12 cellular contexts compared by ENCODE assay signal in the genomic region with DNA sequence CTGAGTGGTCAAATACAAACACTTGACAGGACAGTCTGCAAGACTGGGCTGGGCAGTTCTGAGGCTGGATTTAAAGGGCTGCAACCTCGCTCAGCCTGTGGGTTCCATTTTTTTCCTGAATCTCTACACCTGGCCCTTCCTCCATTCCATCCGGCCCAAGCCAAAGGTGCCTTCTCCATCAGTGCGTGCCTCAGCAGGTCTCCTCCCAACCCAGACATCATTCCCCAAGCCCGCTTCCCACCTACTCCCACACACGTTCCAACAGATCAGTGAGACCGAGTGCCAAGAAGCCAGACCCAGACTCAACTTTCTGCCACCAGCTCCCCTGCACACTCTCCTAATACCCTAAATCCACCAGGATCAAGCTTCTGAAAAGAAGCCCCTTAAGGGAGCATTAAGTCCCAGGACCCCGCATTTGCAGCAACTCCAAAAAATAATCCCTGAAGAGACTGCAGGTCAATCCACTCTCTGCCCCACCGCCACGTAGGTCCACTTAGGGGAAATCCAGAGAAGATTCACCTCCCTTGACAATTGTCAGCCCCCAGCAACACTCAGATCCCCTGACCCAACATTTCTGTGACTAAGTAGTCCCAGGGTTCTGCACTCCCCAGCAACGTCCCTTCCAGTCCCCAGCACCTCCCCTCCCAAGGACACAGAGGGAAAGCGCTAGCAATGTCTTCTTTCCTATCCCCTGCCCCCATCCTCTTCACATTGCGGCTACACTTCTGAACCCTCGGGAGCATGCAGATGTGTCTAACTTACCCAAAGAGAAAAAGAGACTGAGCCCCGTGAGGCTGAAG. TPM values are rescaled to one million over a fixed set of nuclear protein-coding genes. Genes with fewer than 3 reads are reported as not detected.
DNase-seq lines count a peak whose midpoint lies in the region; ATAC-seq and TF ChIP-seq lines count a peak whose summit lies in the region.
"Had no signal": no experiment of that assay in that cellular context is flagged by ENCODE, and none has a peak within 500 bp of the region (broad histone marks: within the 10 kb centered on the region; RNA-seq: fewer than 3 reads in every experiment).

No MANE protein-coding gene starts in this region.

- DNase-seq in Karpas-422 (no peak), right lobe of liver (peak in 2 of 3 donors; percentile 35 to 41), posterior vena cava (ENCODE audit: low spot score) (no peak)
- no peak for DNase-seq in CD4-positive, alpha-beta memory T cell
- DNase-seq: activated CD8-positive, alpha-beta T cell treated with anti-CD3 and anti-CD28 coated beads, Interleukin-2, amount 10 ng/mL, durations not matched to agents 7 days and 5 days; NCI-H1105 had no signal

- CTCF ChIA-PET in CD4-positive, alpha-beta memory T cell (lab: Charles Lee; ENCODE audit: partially characterized antibody) = interaction anchor here (1.4 kb wide), 1 partner anchor 41 kb away, joined by 3 read pairs; no protein-coding TSS in a partner anchor

- peaks cover 31% of the 10 kb centered on the region for H3K4me1 ChIP-seq in Karpas-422 (ENCODE audit: low read length)
- H3K4me1 ChIP-seq in duodenal mucosa (ENCODE audit: control insufficient read depth in 1 of 2, insufficient read depth in 2 of 2, low read length in 2 of 2) = peaks cover 5 to 16% of the 10 kb centered on the region in 2 donors
- peaks cover 0 to 16% (median 6%) of the 10 kb centered on the region in 4 donors for H3K4me1 ChIP-seq in right lobe of liver
- peaks cover 34% of the 10 kb centered on the region for H3K4me1 ChIP-seq in stomach smooth muscle (ENCODE audit: control insufficient read depth, insufficient read depth, low read length)
- peaks cover 8% of the 10 kb centered on the region for H3K4me1 ChIP-seq in CD4-positive, alpha-beta memory T cell (ENCODE audit: insufficient read depth, low read length)
- H3K4me1 ChIP-seq: prostate gland had no signal

- H3K27ac Mint-ChIP-seq in CD4-positive, alpha-beta memory T cell = peak overlapping the region in 1 of 7 donors; percentile 33
- H3K27ac Mint-ChIP-seq: activated CD8-positive, alpha-beta T cell treated with anti-CD3 and anti-CD28 coated beads, Interleukin-2, amount 10 ng/mL, durations not matched to agents 7 days and 5 days had no signal

- H3K9me3 ChIP-seq in Karpas-422 (ENCODE audit: low read length) = no peaks in the 10 kb centered on the region
- no peaks in the 10 kb centered on the region for H3K9me3 ChIP-seq in duodenal mucosa (ENCODE audit: control insufficient read depth in 1 of 2, low read length in 2 of 2)
- H3K9me3 ChIP-seq in right lobe of liver = no peaks in the 10 kb centered on the region
- H3K9me3 ChIP-seq in stomach smooth muscle (ENCODE audit: control insufficient read depth in 2 of 2, low read length in 2 of 2) = no peaks in the 10 kb centered on the region
- no peaks in the 10 kb centered on the region for H3K9me3 ChIP-seq in CD4-positive, alpha-beta memory T cell (ENCODE audit: control insufficient read depth in 1 of 2, low read length in 2 of 2)
- H3K9me3 ChIP-seq: prostate gland had no signal

- H3K36me3 Mint-ChIP-seq in CD4-positive, alpha-beta memory T cell = no peaks in the 10 kb centered on the region

- POLR2A ChIA-PET in CD4-positive, alpha-beta memory T cell (lab: Charles Lee; ENCODE audit: partially characterized antibody) = interaction anchor here (0.7 kb wide), 1 partner anchor 83 kb away, joined by 4 read pairs; no protein-coding TSS in a partner anchor

- H3K4me1 Mint-ChIP-seq in CD4-positive, alpha-beta memory T cell = peaks cover 0 to 5% (median 2%) of the 10 kb centered on the region in 4 donors

- intact Hi-C loops in right lobe of liver (cut with DNase I) (no loop called here), posterior vena cava (cut with DNase I) (no loop called here)
- intact Hi-C loops in CD4-positive, alpha-beta memory T cell (cut with micrococcal nuclease) = loop anchor here (10.0 kb wide), 1 partner anchor 751 kb away; no protein-coding TSS in a partner anchor

- 0 out of 2 replicates have a peak overlapping the region, but pooled peaks have one; percentile 60 for H2AFZ ChIP-seq in Karpas-422 (ENCODE audit: low read length)

- no peaks in the 10 kb centered on the region for H4K20me1 ChIP-seq in Karpas-422 (ENCODE audit: insufficient read depth, low read depth, low read length)

- H3K36me3 ChIP-seq in Karpas-422 (ENCODE audit: insufficient read depth, low read length) (no peaks in the 10 kb centered on the region), duodenal mucosa (ENCODE audit: control insufficient read depth in 1 of 2, insufficient read depth in 2 of 2, low read length in 2 of 2) (no peaks in the 10 kb centered on the region), right lobe of liver (no peaks in the 10 kb centered on the region), stomach smooth muscle (ENCODE audit: control insufficient read depth in 2 of 2, insufficient read depth in 2 of 2, low read length in 2 of 2) (no peaks in the 10 kb centered on the region)
- no peaks in the 10 kb centered on the region for H3K36me3 ChIP-seq in CD4-positive, alpha-beta memory T cell (ENCODE audit: insufficient read depth, low read length)
- H3K36me3 ChIP-seq: prostate gland had no signal

- H3K27ac ChIP-seq in Karpas-422 (ENCODE audit: low read length) = no peak overlapping the region
- H3K27ac ChIP-seq in duodenal mucosa (ENCODE audit: low read depth, low read length) = no peak overlapping the region
- H3K27ac ChIP-seq in right lobe of liver = peak overlapping the region; percentile 13 to 76 (median 60)
- H3K27ac ChIP-seq in stomach smooth muscle (ENCODE audit: low read length) = no peak overlapping the region
- no peak overlapping the region for H3K27ac ChIP-seq in CD4-positive, alpha-beta memory T cell (ENCODE audit: low read depth, low read length)
- H3K27ac ChIP-seq: prostate gland had no signal

- H3K27me3 ChIP-seq in Karpas-422 (ENCODE audit: low read length) (no peaks in the 10 kb centered on the region), duodenal mucosa (ENCODE audit: control insufficient read depth in 1 of 2, insufficient read depth in 2 of 2, low read length in 2 of 2) (peaks cover 5 to 17% of the 10 kb centered on the region in 2 donors), right lobe of liver (no peaks in the 10 kb centered on the region), stomach smooth muscle (ENCODE audit: control insufficient read depth in 1 of 2, insufficient read depth in 2 of 2, low read length in 2 of 2) (peaks cover 0 to 4% of the 10 kb centered on the region in 2 donors)
- H3K27me3 ChIP-seq in CD4-positive, alpha-beta memory T cell (ENCODE audit: insufficient read depth, low read length) = no peaks in the 10 kb centered on the region

- no peaks in the 10 kb centered on the region for H3K9me3 Mint-ChIP-seq in CD4-positive, alpha-beta memory T cell

- TF ChIP-seq CTCF in right lobe of liver (IDR thresholded peaks at IDR 0.05) = no peak

- H3K9me2 ChIP-seq in Karpas-422 (replicated peaks; ENCODE audit: insufficient read depth, low read length) = no peaks in the 10 kb centered on the region

- 63% methylated on average over 11 of the region's 14 CpGs for WGBS in right lobe of liver (ENCODE audit: insufficient coverage, low coverage, low lambda C conversion rate, missing lambda C conversion rate)

- peak overlapping the region; percentile 74 for H3K4me2 ChIP-seq in Karpas-422 (ENCODE audit: low read depth, low read length, poor library complexity, severe bottlenecking)

- H3K9ac ChIP-seq in Karpas-422 (ENCODE audit: low read length) (peak overlapping the region; percentile 66), duodenal mucosa (ENCODE audit: low read depth in 1 of 2, low read length in 2 of 2) (no peak overlapping the region), stomach smooth muscle (ENCODE audit: low read length in 2 of 2) (peak overlapping the region; percentile 8 to 64)

- H3K4me3 ChIP-seq in Karpas-422 (ENCODE audit: low read length) = peak overlapping the region; percentile 63
- H3K4me3 ChIP-seq in duodenal mucosa (ENCODE audit: low read depth in 1 of 2, low read length in 2 of 2) = peak overlapping the region; percentile 24 to 43
- no peak overlapping the region for H3K4me3 ChIP-seq in right lobe of liver
- peak overlapping the region; percentile 61 to 76 for H3K4me3 ChIP-seq in stomach smooth muscle (ENCODE audit: low read length in 2 of 2)
- no peak overlapping the region for H3K4me3 ChIP-seq in CD4-positive, alpha-beta memory T cell (ENCODE audit: low read length in 2 of 2)
- H3K4me3 ChIP-seq: prostate gland had no signal

- ATAC-seq in right lobe of liver (peak in 1 of 4 donors; percentile 10), HG03342 (IDR thresholded peaks at IDR 0.05; ENCODE audit: unreplicated experiment) (no peak), GM21717 (IDR thresholded peaks at IDR 0.05; ENCODE audit: unreplicated experiment) (no peak)
- ATAC-seq: activated CD8-positive, alpha-beta T cell treated with anti-CD3 and anti-CD28 coated beads, Interleukin-2, amount 10 ng/mL, durations not matched to agents 7 days and 5 days had no signal

- no peaks in the 10 kb centered on the region for H3K79me2 ChIP-seq in Karpas-422 (ENCODE audit: low read length)

- H3K27me3 Mint-ChIP-seq in CD4-positive, alpha-beta memory T cell = peaks cover 1 to 9% of the 10 kb centered on the region in 2 donors

- no peak for TF ChIP-seq POLR2A in right lobe of liver (IDR thresholded peaks at IDR 0.05)

- H3K4me3 Mint-ChIP-seq in CD4-positive, alpha-beta memory T cell = no peak overlapping the region
- H3K4me3 Mint-ChIP-seq: activated CD8-positive, alpha-beta T cell treated with anti-CD3 and anti-CD28 coated beads, Interleukin-2, amount 10 ng/mL, durations not matched to agents 7 days and 5 days had no signal

RNA-seq across cellular contexts. Expression of a gene that starts 0.6 kb away (rescaled TPM):
- total RNA-seq in Karpas-422 (2014; rRNA removed; shearing (Covaris generic); ENCODE audit: low replicate concordance) = 0.25 TPM in 1 of 2 replicates, not detected in the other
- not detected for total RNA-seq in right lobe of liver
- total RNA-seq in posterior vena cava = 1 to 10 TPM in 1 of 2 donors, under 1 TPM in 1; 0.14 to 1.4 TPM
- total RNA-seq in CD4-positive, alpha-beta memory T cell = not detected
- polyA plus RNA-seq in CD4-positive, alpha-beta memory T cell = not detected
- total RNA-seq: activated CD8-positive, alpha-beta T cell treated with anti-CD3 and anti-CD28 coated beads, Interleukin-2, amount 10 ng/mL, durations not matched to agents 7 days and 5 days; glomerular endothelial cell had no signal

RNA-seq across cellular contexts. Expression of a gene that starts 23.2 kb away (rescaled TPM):
- total RNA-seq in Karpas-422 (2014; rRNA removed; shearing (Covaris generic); ENCODE audit: low replicate concordance) = not detected in 2 replicates
- under 1 TPM; 0.11 to 0.30 (median 0.23) TPM for total RNA-seq in right lobe of liver
- 1 to 10 TPM; 3.5 to 9.8 TPM for total RNA-seq in posterior vena cava
- not detected for total RNA-seq in CD4-positive, alpha-beta memory T cell
- not detected for polyA plus RNA-seq in CD4-positive, alpha-beta memory T cell

RNA-seq across cellular contexts. Expression of a gene that starts 49.0 kb away (rescaled TPM):
- total RNA-seq in Karpas-422 (2014; rRNA removed; shearing (Covaris generic); ENCODE audit: low replicate concordance) = 5.4 and 9.1 TPM in 2 replicates
- 1 to 10 TPM; 1.5 to 9.1 (median 3.2) TPM for total RNA-seq in right lobe of liver
- 1 to 10 TPM; 3.8 to 7.0 TPM for total RNA-seq in posterior vena cava
- 100 to 1,000 TPM; 115 to 116 TPM for total RNA-seq in CD4-positive, alpha-beta memory T cell
- polyA plus RNA-seq in CD4-positive, alpha-beta memory T cell = 100 to 1,000 TPM; 169 to 194 TPM
- total RNA-seq: glomerular endothelial cell had no signal

Comparison
In these comparisons a context has a peak if more than half of its experiments do, and no peak if none do; other contexts are left out.
1. DNase-seq: peak in right lobe of liver (2 of 3); none in Karpas-422 (single experiment), posterior vena cava (single experiment) and CD4-positive, alpha-beta memory T cell (0 of 5).
2. H3K27ac ChIP-seq: peak in right lobe of liver (3 of 3); none in Karpas-422 (single experiment), duodenal mucosa (single experiment), stomach smooth muscle (single experiment) and CD4-positive, alpha-beta memory T cell (single experiment).
3. H3K4me3 ChIP-seq: peak in Karpas-422 (single experiment), duodenal mucosa (2 of 2) and stomach smooth muscle (2 of 2); none in right lobe of liver (0 of 3) and CD4-positive, alpha-beta memory T cell (0 of 2).
4. H3K9ac ChIP-seq: peak in Karpas-422 (single experiment) and stomach smooth muscle (2 of 2); none in duodenal mucosa (0 of 2).
5. RNA of a gene that starts 49.0 kb away (total RNA-seq): 115 to 116 TPM in CD4-positive, alpha-beta memory T cell; 3.8 to 7.0 TPM in posterior vena cava, 5.4 to 9.1 TPM in Karpas-422 and 1.5 to 9.1 TPM in right lobe of liver; every median in the first group is over 10 times any median in the second.